9 cellular contexts compared by ENCODE assay signal in the genomic region with DNA sequence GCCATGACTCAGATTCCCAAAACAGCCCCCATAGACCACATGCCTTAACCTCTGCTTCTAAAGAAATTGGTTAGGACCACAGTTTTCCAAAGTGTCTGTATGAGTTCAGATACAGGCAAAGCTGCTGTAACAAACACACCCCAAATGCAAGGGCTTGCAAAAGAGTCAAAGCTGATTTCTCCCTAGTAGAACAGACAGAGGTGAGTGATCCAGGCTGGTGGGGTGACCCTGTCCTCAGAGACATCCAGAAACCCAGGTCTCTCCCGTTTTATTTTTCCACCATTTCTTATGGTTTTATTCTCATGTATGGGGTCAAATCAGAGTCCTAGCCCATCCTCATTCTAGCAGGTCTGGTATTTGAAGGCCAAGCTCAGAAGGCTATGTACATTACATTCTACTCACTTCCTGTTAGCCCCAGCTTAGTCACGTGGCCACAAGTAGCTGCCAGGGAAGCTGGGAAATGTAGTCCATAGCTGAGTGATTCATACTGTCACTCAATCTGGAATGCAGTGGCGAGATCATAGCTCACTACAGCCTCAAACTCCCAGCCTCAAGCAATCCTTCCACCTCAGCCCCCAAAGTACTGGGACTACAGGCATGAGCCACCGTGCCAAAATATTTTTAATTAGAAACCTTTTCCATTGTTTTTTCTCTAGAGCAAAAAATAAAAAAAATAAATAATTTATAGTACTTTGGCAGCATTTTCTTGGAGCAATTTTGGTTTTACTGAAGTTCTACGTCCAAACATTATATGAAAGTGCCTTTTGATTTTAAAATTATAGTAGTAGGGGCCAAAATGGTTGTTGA.
DNase-seq lines count a peak whose midpoint lies in the region; ATAC-seq and TF ChIP-seq lines count a peak whose summit lies in the region.
"Had no signal": no experiment of that assay in that cellular context is flagged by ENCODE, and none has a peak within 500 bp of the region (broad histone marks: within the 10 kb centered on the region; RNA-seq: fewer than 3 reads in every experiment).

No MANE protein-coding gene starts in this region.

- no peaks in the 10 kb centered on the region for H3K36me3 ChIP-seq in SK-N-SH (replicated peaks in 1 of 2; ENCODE audit: control insufficient read depth in 1 of 2, insufficient read depth in 2 of 2, low read length in 1 of 2)

- no peaks in the 10 kb centered on the region for H3F3A ChIP-seq in SK-N-SH (replicated peaks; ENCODE audit: insufficient read depth)

- peak overlapping the region; percentile 72; the same call in 1 of the 2 replicates for H2AFZ ChIP-seq in SK-N-SH (ENCODE audit: low read depth)

- peaks cover 0 to 5% of the 10 kb centered on the region in 2 experiments; a peak in 1 of 4 replicates for H3K4me1 ChIP-seq in SK-N-SH (ENCODE audit: control insufficient read depth in 1 of 2, insufficient read depth in 2 of 2, low read depth in 1 of 2, low read length in 1 of 2)

- CTCF ChIA-PET in SK-N-SH (lab: Yijun Ruan, JAX), result interaction anchor here (1.2 to 1.6 kb wide), 3 partner anchors 15 to 203 kb away, joined by 3 to 5 read pairs (median 5); no protein-coding TSS in a partner anchor

- intact Hi-C loops in cardiac septum (cut with DNase I), result no loop called here

- no peaks in the 10 kb centered on the region for H3K9me3 ChIP-seq in SK-N-SH

- no peak overlapping the region for H3K4me2 ChIP-seq in SK-N-SH
- H3K4me2 ChIP-seq: KMS-11 had no signal

- no peaks in the 10 kb centered on the region for H4K20me1 ChIP-seq in SK-N-SH (ENCODE audit: insufficient read depth)

- 51% methylated on average over 5 of the region's 5 CpGs for WGBS in SK-N-SH (ENCODE audit: low lambda C conversion rate)

- no peak for TF ChIP-seq RAD21 in SK-N-SH (IDR thresholded peaks at IDR 0.05; ENCODE audit: low read length)

- no peaks in the 10 kb centered on the region for H3K79me2 ChIP-seq in SK-N-SH (ENCODE audit: insufficient read depth)

- ATAC-seq in GM18519 (IDR thresholded peaks at IDR 0.05; ENCODE audit: low FRiP score, unreplicated experiment), result no peak
- no peak for ATAC-seq in HG03520 (IDR thresholded peaks at IDR 0.05; ENCODE audit: unreplicated experiment)
- ATAC-seq in HG02840 (IDR thresholded peaks at IDR 0.05; ENCODE audit: low FRiP score, unreplicated experiment), result no peak

- POLR2A ChIA-PET in SK-N-SH (lab: Yijun Ruan, JAX), result no interaction called here

- TF ChIP-seq CTCF in HL-60 (IDR thresholded peaks at IDR 0.05; ENCODE audit: insufficient read depth, low read length) (no peak), SK-N-SH (IDR thresholded peaks at IDR 0.05) (no peak)

- H3K9ac ChIP-seq in SK-N-SH, result no peak overlapping the region
- H3K9ac ChIP-seq: KMS-11 had no signal

- H3K27me3 ChIP-seq in HL-60 (ENCODE audit: insufficient read depth, poor library complexity, severe bottlenecking) (no peaks in the 10 kb centered on the region), SK-N-SH (ENCODE audit: insufficient read depth) (no peaks in the 10 kb centered on the region)

- no peak overlapping the region for H3K27ac ChIP-seq in HL-60 (replicated peaks)
- no peak overlapping the region for H3K27ac ChIP-seq in SK-N-SH (ENCODE audit: low read depth in 2 of 2, low read length in 1 of 2)
- H3K27ac ChIP-seq: KMS-11 had no signal

- H3K9me2 ChIP-seq in SK-N-SH, result no peaks in the 10 kb centered on the region

- TF ChIP-seq EP300 in SK-N-SH (IDR thresholded peaks at IDR 0.05; ENCODE audit: borderline replicate concordance in 1 of 2, low read depth in 1 of 2, low read length in 1 of 2), result no peak

- peak; percentile 91 for DNase-seq in DMS53 treated with DMSO at 0.1 percent for 48 hours (lab: John Stamatoyannopoulos, UW; ENCODE audit: unreplicated experiment)
- peak; percentile 29 to 67 for DNase-seq in HL-60 (ENCODE audit: low read depth in 1 of 2, low spot score in 1 of 2)
- DNase-seq in SK-N-SH, result peak; percentile 45
- peak; percentile 81 for DNase-seq in hepatic stellate cell (ENCODE audit: low spot score)
- no peak for DNase-seq in cardiac septum (ENCODE audit: low spot score)

- H3K4me3 ChIP-seq in HL-60 (replicated peaks; ENCODE audit: insufficient read depth, low read length) (no peak overlapping the region), SK-N-SH (ENCODE audit: low read depth in 2 of 2, low read length in 1 of 2) (no peak overlapping the region)

TF ChIP-seq in SK-N-SH, 30 proteins besides CTCF, POLR2A, EP300 and RAD21:
- TF ChIP-seq GATA2 (CRISPR knock-in tag; IDR thresholded peaks at IDR 0.05) (no peak), MXI1 (IDR thresholded peaks at IDR 0.05; ENCODE audit: low read depth, low read length) (no peak), ELF1 (IDR thresholded peaks at IDR 0.05) (peak; percentile 94), YY1 (IDR thresholded peaks at IDR 0.05; ENCODE audit: low read depth) (no peak), FOXM1 (IDR thresholded peaks at IDR 0.05; ENCODE audit: low read depth) (no peak), CHD2 (IDR thresholded peaks at IDR 0.05; ENCODE audit: low read length, partially characterized antibody) (no peak), GABPA (IDR thresholded peaks at IDR 0.05; ENCODE audit: low read depth) (peak; percentile 43; the same call in 1 of the 2 replicates), FOSL2 (IDR thresholded peaks at IDR 0.05; ENCODE audit: borderline replicate concordance, low read depth) (peak; percentile 60; the same call in 1 of the 2 replicates), RXRA (IDR thresholded peaks at IDR 0.05; ENCODE audit: borderline replicate concordance, low read depth) (no peak), JUND (IDR thresholded peaks at IDR 0.05) (peak; percentile 39)
- TF ChIP-seq, protein P1, sequence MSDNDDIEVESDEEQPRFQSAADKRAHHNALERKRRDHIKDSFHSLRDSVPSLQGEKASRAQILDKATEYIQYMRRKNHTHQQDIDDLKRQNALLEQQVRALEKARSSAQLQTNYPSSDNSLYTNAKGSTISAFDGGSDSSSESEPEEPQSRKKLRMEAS (IDR thresholded peaks at IDR 0.05; ENCODE audit: low read depth), result no peak
- TF ChIP-seq, protein P2, sequence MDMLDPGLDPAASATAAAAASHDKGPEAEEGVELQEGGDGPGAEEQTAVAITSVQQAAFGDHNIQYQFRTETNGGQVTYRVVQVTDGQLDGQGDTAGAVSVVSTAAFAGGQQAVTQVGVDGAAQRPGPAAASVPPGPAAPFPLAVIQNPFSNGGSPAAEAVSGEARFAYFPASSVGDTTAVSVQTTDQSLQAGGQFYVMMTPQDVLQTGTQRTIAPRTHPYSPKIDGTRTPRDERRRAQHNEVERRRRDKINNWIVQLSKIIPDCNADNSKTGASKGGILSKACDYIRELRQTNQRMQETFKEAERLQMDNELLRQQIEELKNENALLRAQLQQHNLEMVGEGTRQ (IDR thresholded peaks at IDR 0.05; ENCODE audit: borderline replicate concordance, low read depth, low read length), result peak; percentile 37; the same call in 1 of the 2 replicates
- TF ChIP-seq, protein P3, sequence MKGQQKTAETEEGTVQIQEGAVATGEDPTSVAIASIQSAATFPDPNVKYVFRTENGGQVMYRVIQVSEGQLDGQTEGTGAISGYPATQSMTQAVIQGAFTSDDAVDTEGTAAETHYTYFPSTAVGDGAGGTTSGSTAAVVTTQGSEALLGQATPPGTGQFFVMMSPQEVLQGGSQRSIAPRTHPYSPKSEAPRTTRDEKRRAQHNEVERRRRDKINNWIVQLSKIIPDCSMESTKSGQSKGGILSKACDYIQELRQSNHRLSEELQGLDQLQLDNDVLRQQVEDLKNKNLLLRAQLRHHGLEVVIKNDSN (IDR thresholded peaks at IDR 0.05; ENCODE audit: borderline replicate concordance, low read depth), result peak; percentile 96
- TF ChIP-seq, protein P4, sequence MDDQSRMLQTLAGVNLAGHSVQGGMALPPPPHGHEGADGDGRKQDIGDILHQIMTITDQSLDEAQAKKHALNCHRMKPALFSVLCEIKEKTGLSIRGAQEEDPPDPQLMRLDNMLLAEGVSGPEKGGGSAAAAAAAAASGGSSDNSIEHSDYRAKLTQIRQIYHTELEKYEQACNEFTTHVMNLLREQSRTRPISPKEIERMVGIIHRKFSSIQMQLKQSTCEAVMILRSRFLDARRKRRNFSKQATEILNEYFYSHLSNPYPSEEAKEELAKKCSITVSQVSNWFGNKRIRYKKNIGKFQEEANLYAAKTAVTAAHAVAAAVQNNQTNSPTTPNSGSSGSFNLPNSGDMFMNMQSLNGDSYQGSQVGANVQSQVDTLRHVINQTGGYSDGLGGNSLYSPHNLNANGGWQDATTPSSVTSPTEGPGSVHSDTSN (IDR thresholded peaks at IDR 0.05), result peak; percentile 78
